35 cellular contexts compared by ENCODE assay signal in the genomic region with DNA sequence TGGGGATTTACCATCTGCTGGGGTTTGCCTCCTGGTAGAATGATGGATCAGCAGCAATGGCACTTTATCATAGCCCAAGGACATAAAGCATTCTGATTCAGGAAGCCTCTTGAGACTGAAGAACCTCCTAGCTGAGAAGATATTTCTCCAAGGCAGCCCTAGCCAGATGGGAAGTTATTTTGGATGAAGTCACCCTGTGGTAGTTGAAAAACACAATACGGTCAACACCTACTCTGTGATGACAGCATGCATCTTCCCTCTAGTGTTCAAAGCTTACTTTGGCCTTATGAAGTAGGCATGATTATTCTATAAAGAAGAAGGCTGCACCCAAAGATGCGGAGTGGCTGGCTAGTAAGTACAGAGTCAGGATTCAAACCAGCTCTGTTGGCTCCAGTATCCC.
"Had no signal": no experiment of that assay in that cellular context is flagged by ENCODE, and none has a peak within 500 bp of the region (broad histone marks: within the 10 kb centered on the region; RNA-seq: fewer than 3 reads in every experiment).

No MANE protein-coding gene starts in this region.

- ATAC-seq: activated CD4-positive, alpha-beta T cell treated with anti-CD3 and anti-CD28 coated beads for 36 hours; activated CD4-positive, CD25-positive, alpha-beta regulatory T cell treated with anti-CD3 and anti-CD28 coated beads, Interleukin-2, amount 50 U/mL, for 24 hours; activated CD8-positive, alpha-beta T cell treated with anti-CD3 and anti-CD28 coated beads, Interleukin-2, amount 10 ng/mL, durations not matched to agents 7 days and 5 days; body of pancreas; PC-3; WTC11 had no signal

- DNase-seq: activated CD4-positive, alpha-beta T cell treated with anti-CD3 and anti-CD28 coated beads for 36 hours; activated CD4-positive, alpha-beta T cell treated with anti-CD3 and anti-CD28 coated beads, Interleukin-2, amount 10 ng/mL, durations not matched to agents 7 days and 5 days; activated CD4-positive, alpha-beta T cell treated with anti-CD3 and anti-CD28 coated beads, Interleukin-2, amount 50 U/mL, for 48 hours; activated CD8-positive, alpha-beta T cell treated with anti-CD3 and anti-CD28 coated beads, Interleukin-2, amount 10 ng/mL, durations not matched to agents 7 days and 5 days; activated gamma-delta T cell; activated naive CD4-positive, alpha-beta T cell treated with Interleukin-2 at 50 U/mL for 16 hours; activated naive CD8-positive, alpha-beta T cell treated with anti-CD3 and anti-CD28 coated beads, Interleukin-2, amount 10 ng/mL, durations not matched to agents 7 days and 5 days; activated T-cell treated with anti-CD3 and anti-CD28 coated beads, Interleukin-2, amount 50 U/mL, for 24 hours; body of pancreas; caudate nucleus; cerebellar nuclear complex; MM.1S; MV-4-11; NCI-H1092; NCI-H1417; NCI-H146; NCI-H187; NCI-H2107; NCI-H226; NCI-H446 treated with DMSO at 0.1 percent for 48 hours; NCI-H524; NCI-H69; NCI-H82; NK-92 treated with Interleukin-12 subunit alpha and Interleukin-12 subunit beta, amount 100 ng/mL, for 24 hours; Peyer's patch; RPMI8226; SHP77 treated with DMSO at 0.1 percent for 48 hours; SK-N-SH had no signal

- H3K27me3 Mint-ChIP-seq: activated CD4-positive, alpha-beta T cell treated with anti-CD3 and anti-CD28 coated beads for 36 hours; activated CD4-positive, alpha-beta T cell treated with anti-CD3 and anti-CD28 coated beads, Interleukin-2, amount 10 ng/mL, durations not matched to agents 7 days and 5 days; activated naive CD4-positive, alpha-beta T cell treated with anti-CD3 and anti-CD28 coated beads, Interleukin-2, amount 50 U/mL, for 24 hours had no signal

- H3K4me3 Mint-ChIP-seq: activated CD4-positive, alpha-beta T cell treated with anti-CD3 and anti-CD28 coated beads for 36 hours; activated CD4-positive, alpha-beta T cell treated with anti-CD3 and anti-CD28 coated beads, Interleukin-2, amount 10 ng/mL, durations not matched to agents 7 days and 5 days; activated CD8-positive, alpha-beta T cell treated with anti-CD3 and anti-CD28 coated beads, Interleukin-2, amount 10 ng/mL, durations not matched to agents 7 days and 5 days; activated naive CD4-positive, alpha-beta T cell treated with anti-CD3 and anti-CD28 coated beads, Interleukin-2, amount 50 U/mL, for 24 hours; activated naive CD8-positive, alpha-beta T cell treated with anti-CD3 and anti-CD28 coated beads, Interleukin-2, amount 10 ng/mL, durations not matched to agents 7 days and 5 days; activated T-cell treated with anti-CD3 and anti-CD28 coated beads, Interleukin-2, amount 50 U/mL, for 24 hours; T-helper 1 cell treated with Interleukin-12 subunit alpha and Interleukin-12 subunit beta and Interleukin-4 antibody, amounts not matched to agents 30 μg/mL and 1 μg/mL, for 36 hours; T-helper 2 cell treated with Interferon-gamma antibody and Interleukin-4, amounts not matched to agents 5 μg/mL and 100 μg/mL, for 36 hours; WTC11 had no signal

- H3K27ac Mint-ChIP-seq: activated CD4-positive, alpha-beta T cell treated with anti-CD3 and anti-CD28 coated beads for 36 hours; activated CD4-positive, alpha-beta T cell treated with anti-CD3 and anti-CD28 coated beads, Interleukin-2, amount 10 ng/mL, durations not matched to agents 7 days and 5 days; activated CD8-positive, alpha-beta T cell treated with anti-CD3 and anti-CD28 coated beads, Interleukin-2, amount 10 ng/mL, durations not matched to agents 7 days and 5 days; activated naive CD4-positive, alpha-beta T cell treated with anti-CD3 and anti-CD28 coated beads, Interleukin-2, amount 50 U/mL, for 24 hours; activated T-cell treated with anti-CD3 and anti-CD28 coated beads, Interleukin-2, amount 50 U/mL, for 24 hours; activated T-helper 2 cell treated with anti-CD3 and anti-CD28 coated beads, Interferon-gamma antibody, Interleukin-2, Interleukin-4, amounts not matched to agents 10 μg/mL and 5 μg/mL and 100 μg/mL, durations not matched to agents 14 hours and 24 hours and 36 hours; T-helper 1 cell treated with Interleukin-12 subunit alpha and Interleukin-12 subunit beta and Interleukin-4 antibody, amounts not matched to agents 30 μg/mL and 1 μg/mL, for 36 hours; T-helper 2 cell treated with Interferon-gamma antibody and Interleukin-4, amounts not matched to agents 5 μg/mL and 100 μg/mL, for 36 hours; WTC11 had no signal

- H3K4me1 Mint-ChIP-seq: WTC11 had no signal

- H3K36me3 Mint-ChIP-seq: activated naive CD4-positive, alpha-beta T cell treated with anti-CD3 and anti-CD28 coated beads, Interleukin-2, amount 50 U/mL, for 24 hours; activated naive CD8-positive, alpha-beta T cell treated with anti-CD3 and anti-CD28 coated beads, Interleukin-2, amount 10 ng/mL, durations not matched to agents 7 days and 5 days had no signal
